ENCODE assay signal across 1 cellular context in the genomic region with DNA sequence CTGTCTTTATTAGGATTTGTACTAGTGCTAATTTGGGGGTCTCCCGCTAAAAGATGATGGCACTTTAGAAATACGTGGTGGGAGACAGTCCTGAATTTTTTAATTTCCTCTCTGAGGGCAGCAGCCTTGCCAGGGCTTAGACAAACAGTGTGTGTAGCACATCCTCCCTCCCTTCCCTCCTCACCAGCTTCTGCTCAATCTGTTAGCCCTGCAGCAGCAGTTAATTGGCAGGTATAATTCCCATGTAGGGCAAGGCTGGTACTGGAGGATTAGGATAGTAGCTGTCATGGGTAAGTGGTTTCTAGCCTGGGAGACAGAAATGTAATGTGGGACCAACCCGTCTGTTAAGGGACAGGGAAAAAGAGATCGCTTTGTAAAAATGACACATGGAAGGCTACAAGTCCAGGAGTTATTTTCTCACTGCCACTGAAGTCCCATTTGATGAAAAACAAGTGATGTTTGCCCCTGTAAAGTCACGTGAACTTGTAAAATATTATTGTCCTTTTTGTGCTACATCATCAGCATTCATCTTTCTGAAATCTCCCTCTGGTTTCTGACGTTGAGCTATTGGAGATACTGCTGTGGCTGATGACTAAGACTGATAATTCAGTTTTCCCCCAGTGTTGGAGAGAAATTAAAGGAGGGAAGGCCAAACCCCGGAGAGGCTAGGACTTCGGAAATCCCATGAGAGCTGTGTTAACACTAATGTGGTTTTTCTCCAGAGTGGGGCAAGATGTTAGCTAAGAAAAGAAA.
TF ChIP-seq lines count a peak whose summit lies in the region.

No MANE protein-coding gene starts in this region.

TF ChIP-seq in GM12878, 131 proteins besides CTCF, POLR2A, EP300 and RAD21:
- peak; percentile 24; the same call in 1 of the 2 replicates for TF ChIP-seq JUNB (IDR thresholded peaks at IDR 0.05)
- no peak for TF ChIP-seq JUND (IDR thresholded peaks at IDR 0.05; ENCODE audit: low read depth, low read length)
- TF ChIP-seq SREBF1 (IDR thresholded peaks at IDR 0.05; ENCODE audit: low read length), result no peak
- TF ChIP-seq, protein P1, sequence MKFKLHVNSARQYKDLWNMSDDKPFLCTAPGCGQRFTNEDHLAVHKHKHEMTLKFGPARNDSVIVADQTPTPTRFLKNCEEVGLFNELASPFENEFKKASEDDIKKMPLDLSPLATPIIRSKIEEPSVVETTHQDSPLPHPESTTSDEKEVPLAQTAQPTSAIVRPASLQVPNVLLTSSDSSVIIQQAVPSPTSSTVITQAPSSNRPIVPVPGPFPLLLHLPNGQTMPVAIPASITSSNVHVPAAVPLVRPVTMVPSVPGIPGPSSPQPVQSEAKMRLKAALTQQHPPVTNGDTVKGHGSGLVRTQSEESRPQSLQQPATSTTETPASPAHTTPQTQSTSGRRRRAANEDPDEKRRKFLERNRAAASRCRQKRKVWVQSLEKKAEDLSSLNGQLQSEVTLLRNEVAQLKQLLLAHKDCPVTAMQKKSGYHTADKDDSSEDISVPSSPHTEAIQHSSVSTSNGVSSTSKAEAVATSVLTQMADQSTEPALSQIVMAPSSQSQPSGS (IDR thresholded peaks at IDR 0.05; ENCODE audit: low read length), result no peak
- TF ChIP-seq, protein P2, sequence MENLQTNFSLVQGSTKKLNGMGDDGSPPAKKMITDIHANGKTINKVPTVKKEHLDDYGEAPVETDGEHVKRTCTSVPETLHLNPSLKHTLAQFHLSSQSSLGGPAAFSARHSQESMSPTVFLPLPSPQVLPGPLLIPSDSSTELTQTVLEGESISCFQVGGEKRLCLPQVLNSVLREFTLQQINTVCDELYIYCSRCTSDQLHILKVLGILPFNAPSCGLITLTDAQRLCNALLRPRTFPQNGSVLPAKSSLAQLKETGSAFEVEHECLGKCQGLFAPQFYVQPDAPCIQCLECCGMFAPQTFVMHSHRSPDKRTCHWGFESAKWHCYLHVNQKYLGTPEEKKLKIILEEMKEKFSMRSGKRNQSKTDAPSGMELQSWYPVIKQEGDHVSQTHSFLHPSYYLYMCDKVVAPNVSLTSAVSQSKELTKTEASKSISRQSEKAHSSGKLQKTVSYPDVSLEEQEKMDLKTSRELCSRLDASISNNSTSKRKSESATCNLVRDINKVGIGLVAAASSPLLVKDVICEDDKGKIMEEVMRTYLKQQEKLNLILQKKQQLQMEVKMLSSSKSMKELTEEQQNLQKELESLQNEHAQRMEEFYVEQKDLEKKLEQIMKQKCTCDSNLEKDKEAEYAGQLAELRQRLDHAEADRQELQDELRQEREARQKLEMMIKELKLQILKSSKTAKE (IDR thresholded peaks at IDR 0.05; ENCODE audit: low read depth, poor library complexity, severe bottlenecking), result no peak
- TF ChIP-seq NBN (IDR thresholded peaks at IDR 0.05), result no peak
- no peak for TF ChIP-seq PAX8 (IDR thresholded peaks at IDR 0.05)
- TF ChIP-seq STAT3 (IDR thresholded peaks at IDR 0.05; ENCODE audit: low read depth, low read length), result no peak
- no peak for TF ChIP-seq FOS (IDR thresholded peaks at IDR 0.05; ENCODE audit: borderline replicate concordance, extremely low read depth, insufficient read length)
- no peak for TF ChIP-seq ZNF217 (IDR thresholded peaks at IDR 0.05)
- no peak for TF ChIP-seq NFXL1 (IDR thresholded peaks at IDR 0.05; ENCODE audit: borderline replicate concordance)
- TF ChIP-seq, protein P3, sequence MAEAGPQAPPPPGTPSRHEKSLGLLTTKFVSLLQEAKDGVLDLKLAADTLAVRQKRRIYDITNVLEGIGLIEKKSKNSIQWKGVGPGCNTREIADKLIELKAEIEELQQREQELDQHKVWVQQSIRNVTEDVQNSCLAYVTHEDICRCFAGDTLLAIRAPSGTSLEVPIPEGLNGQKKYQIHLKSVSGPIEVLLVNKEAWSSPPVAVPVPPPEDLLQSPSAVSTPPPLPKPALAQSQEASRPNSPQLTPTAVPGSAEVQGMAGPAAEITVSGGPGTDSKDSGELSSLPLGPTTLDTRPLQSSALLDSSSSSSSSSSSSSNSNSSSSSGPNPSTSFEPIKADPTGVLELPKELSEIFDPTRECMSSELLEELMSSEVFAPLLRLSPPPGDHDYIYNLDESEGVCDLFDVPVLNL (IDR thresholded peaks at IDR 0.05; ENCODE audit: low read depth, low read length), result no peak
- no peak for TF ChIP-seq ZNF207 (IDR thresholded peaks at IDR 0.05; ENCODE audit: borderline replicate concordance)
- TF ChIP-seq BCL11A (IDR thresholded peaks at IDR 0.05; ENCODE audit: low read depth, low read length), result no peak
- no peak for TF ChIP-seq YY1 (IDR thresholded peaks at IDR 0.05; ENCODE audit: low read depth, low read length)
- no peak for TF ChIP-seq SMAD1 (IDR thresholded peaks at IDR 0.05; ENCODE audit: low read depth, partially characterized antibody)
- peak; percentile 65; the same call in 1 of the 2 replicates for TF ChIP-seq RUNX3 (IDR thresholded peaks at IDR 0.05; ENCODE audit: low read length)
- no peak for TF ChIP-seq RELA (IDR thresholded peaks at IDR 0.05; ENCODE audit: borderline replicate concordance, partially characterized antibody)
- TF ChIP-seq SREBF2 (IDR thresholded peaks at IDR 0.05; ENCODE audit: low read length), result no peak
- TF ChIP-seq, protein P4, sequence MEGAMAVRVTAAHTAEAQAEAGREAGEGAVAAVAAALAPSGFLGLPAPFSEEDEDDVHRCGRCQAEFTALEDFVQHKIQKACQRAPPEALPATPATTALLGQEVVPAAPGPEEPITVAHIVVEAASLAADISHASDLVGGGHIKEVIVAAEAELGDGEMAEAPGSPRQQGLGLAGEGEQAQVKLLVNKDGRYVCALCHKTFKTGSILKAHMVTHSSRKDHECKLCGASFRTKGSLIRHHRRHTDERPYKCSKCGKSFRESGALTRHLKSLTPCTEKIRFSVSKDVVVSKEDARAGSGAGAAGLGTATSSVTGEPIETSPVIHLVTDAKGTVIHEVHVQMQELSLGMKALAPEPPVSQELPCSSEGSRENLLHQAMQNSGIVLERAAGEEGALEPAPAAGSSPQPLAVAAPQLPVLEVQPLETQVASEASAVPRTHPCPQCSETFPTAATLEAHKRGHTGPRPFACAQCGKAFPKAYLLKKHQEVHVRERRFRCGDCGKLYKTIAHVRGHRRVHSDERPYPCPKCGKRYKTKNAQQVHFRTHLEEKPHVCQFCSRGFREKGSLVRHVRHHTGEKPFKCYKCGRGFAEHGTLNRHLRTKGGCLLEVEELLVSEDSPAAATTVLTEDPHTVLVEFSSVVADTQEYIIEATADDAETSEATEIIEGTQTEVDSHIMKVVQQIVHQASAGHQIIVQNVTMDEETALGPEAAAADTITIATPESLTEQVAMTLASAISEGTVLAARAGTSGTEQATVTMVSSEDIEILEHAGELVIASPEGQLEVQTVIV (IDR thresholded peaks at IDR 0.05; ENCODE audit: borderline replicate concordance, partially characterized antibody), result no peak
- no peak for TF ChIP-seq SIN3A (IDR thresholded peaks at IDR 0.05; ENCODE audit: low read depth, low read length)
- TF ChIP-seq CHD4 (IDR thresholded peaks at IDR 0.05), result no peak
- no peak for TF ChIP-seq NR2C1 (IDR thresholded peaks at IDR 0.05)
- TF ChIP-seq, protein P5, sequence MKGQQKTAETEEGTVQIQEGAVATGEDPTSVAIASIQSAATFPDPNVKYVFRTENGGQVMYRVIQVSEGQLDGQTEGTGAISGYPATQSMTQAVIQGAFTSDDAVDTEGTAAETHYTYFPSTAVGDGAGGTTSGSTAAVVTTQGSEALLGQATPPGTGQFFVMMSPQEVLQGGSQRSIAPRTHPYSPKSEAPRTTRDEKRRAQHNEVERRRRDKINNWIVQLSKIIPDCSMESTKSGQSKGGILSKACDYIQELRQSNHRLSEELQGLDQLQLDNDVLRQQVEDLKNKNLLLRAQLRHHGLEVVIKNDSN (IDR thresholded peaks at IDR 0.05; ENCODE audit: borderline replicate concordance, extremely low read length, insufficient read depth, low read depth, low read length), result no peak
- TF ChIP-seq ATF7 (IDR thresholded peaks at IDR 0.05; ENCODE audit: low read depth), result no peak
- no peak for TF ChIP-seq STAT1 (conservative IDR thresholded peaks at IDR 0.05)
- TF ChIP-seq HDGF (IDR thresholded peaks at IDR 0.05), result no peak
- TF ChIP-seq NFIC (IDR thresholded peaks at IDR 0.05; ENCODE audit: low read depth, low read length), result peak; percentile 56
- TF ChIP-seq IKZF1 (conservative IDR thresholded peaks at IDR 0.05), result no peak
- TF ChIP-seq, protein P6, sequence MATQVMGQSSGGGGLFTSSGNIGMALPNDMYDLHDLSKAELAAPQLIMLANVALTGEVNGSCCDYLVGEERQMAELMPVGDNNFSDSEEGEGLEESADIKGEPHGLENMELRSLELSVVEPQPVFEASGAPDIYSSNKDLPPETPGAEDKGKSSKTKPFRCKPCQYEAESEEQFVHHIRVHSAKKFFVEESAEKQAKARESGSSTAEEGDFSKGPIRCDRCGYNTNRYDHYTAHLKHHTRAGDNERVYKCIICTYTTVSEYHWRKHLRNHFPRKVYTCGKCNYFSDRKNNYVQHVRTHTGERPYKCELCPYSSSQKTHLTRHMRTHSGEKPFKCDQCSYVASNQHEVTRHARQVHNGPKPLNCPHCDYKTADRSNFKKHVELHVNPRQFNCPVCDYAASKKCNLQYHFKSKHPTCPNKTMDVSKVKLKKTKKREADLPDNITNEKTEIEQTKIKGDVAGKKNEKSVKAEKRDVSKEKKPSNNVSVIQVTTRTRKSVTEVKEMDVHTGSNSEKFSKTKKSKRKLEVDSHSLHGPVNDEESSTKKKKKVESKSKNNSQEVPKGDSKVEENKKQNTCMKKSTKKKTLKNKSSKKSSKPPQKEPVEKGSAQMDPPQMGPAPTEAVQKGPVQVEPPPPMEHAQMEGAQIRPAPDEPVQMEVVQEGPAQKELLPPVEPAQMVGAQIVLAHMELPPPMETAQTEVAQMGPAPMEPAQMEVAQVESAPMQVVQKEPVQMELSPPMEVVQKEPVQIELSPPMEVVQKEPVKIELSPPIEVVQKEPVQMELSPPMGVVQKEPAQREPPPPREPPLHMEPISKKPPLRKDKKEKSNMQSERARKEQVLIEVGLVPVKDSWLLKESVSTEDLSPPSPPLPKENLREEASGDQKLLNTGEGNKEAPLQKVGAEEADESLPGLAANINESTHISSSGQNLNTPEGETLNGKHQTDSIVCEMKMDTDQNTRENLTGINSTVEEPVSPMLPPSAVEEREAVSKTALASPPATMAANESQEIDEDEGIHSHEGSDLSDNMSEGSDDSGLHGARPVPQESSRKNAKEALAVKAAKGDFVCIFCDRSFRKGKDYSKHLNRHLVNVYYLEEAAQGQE (IDR thresholded peaks at IDR 0.05; ENCODE audit: low read depth, low read length), result no peak
- TF ChIP-seq, protein P7, sequence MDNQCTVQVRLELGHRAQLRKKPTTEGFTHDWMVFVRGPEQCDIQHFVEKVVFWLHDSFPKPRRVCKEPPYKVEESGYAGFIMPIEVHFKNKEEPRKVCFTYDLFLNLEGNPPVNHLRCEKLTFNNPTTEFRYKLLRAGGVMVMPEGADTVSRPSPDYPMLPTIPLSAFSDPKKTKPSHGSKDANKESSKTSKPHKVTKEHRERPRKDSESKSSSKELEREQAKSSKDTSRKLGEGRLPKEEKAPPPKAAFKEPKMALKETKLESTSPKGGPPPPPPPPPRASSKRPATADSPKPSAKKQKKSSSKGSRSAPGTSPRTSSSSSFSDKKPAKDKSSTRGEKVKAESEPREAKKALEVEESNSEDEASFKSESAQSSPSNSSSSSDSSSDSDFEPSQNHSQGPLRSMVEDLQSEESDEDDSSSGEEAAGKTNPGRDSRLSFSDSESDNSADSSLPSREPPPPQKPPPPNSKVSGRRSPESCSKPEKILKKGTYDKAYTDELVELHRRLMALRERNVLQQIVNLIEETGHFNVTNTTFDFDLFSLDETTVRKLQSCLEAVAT (IDR thresholded peaks at IDR 0.05), result no peak
- TF ChIP-seq EED (IDR thresholded peaks at IDR 0.05; ENCODE audit: low read depth), result peak; percentile 77
- TF ChIP-seq ETV6 (conservative IDR thresholded peaks at IDR 0.05 in 1 of 2, IDR thresholded peaks at IDR 0.05 in 1 of 2; ENCODE audit: borderline replicate concordance in 1 of 2, low read depth in 1 of 2), result no peak
